Comparison of ENCODE assay signal across 8 cellular contexts in genomic region chr5:78983601-78984000, GRCh38. TPM values are rescaled to one million over a fixed set of nuclear protein-coding genes. Genes with fewer than 3 reads are reported as not detected.
DNase-seq lines count a peak whose midpoint lies in the region; ATAC-seq and TF ChIP-seq lines count a peak whose summit lies in the region.

No MANE protein-coding gene starts in this region.

- no peak for TF ChIP-seq POLR2A in GM18505 (IDR thresholded peaks at IDR 0.05; ENCODE audit: borderline replicate concordance, extremely low read depth, insufficient read depth, insufficient read length)

- no peak for TF ChIP-seq CTCF in BE2C (IDR thresholded peaks at IDR 0.05; ENCODE audit: low read depth, low read length)

- H3K9me3 Mint-ChIP-seq in naive thymus-derived CD8-positive, alpha-beta T cell, result no peaks in the 10 kb centered on the region

- H3K36me3 ChIP-seq in BE2C, result no peaks in the 10 kb centered on the region; the same call in 1 of the 2 replicates
- no peaks in the 10 kb centered on the region for H3K36me3 ChIP-seq in HUES48 (ENCODE audit: control insufficient read depth, insufficient read depth, low read length)

- H3K27ac ChIP-seq in HUES48 (ENCODE audit: low read depth, low read length), result peak overlapping the region; percentile 94
- peak overlapping the region; percentile 88 for H3K27ac ChIP-seq in caudate nucleus (ENCODE audit: low read depth, low read length)

- H3K4me3 ChIP-seq in BE2C (ENCODE audit: low read depth, low read length) (peak overlapping the region; percentile 74), HUES48 (ENCODE audit: low read depth, low read length) (peak overlapping the region; percentile 71)

- H3K27me3 ChIP-seq in BE2C, result no peaks in the 10 kb centered on the region
- H3K27me3 ChIP-seq in HUES48 (ENCODE audit: control insufficient read depth, insufficient read depth, low read length), result no peaks in the 10 kb centered on the region

- no peaks in the 10 kb centered on the region for H3K36me3 Mint-ChIP-seq in naive thymus-derived CD8-positive, alpha-beta T cell

- H3K27ac Mint-ChIP-seq in naive thymus-derived CD8-positive, alpha-beta T cell, result peak overlapping the region; percentile 90 to 96 (median 95)

- DNase-seq in BE2C, result no peak
- no peak for DNase-seq in caudate nucleus (lab: John Stamatoyannopoulos, UW)
- DNase-seq in naive thymus-derived CD8-positive, alpha-beta T cell, result peak in 1 of 10 donors; percentile 8

- 0 out of 2 replicates have a peak overlapping the region, but pooled peaks have one; percentile 86 for H3K9ac ChIP-seq in HUES48 (ENCODE audit: low read depth, low read length)

- H3K9me3 ChIP-seq in BE2C (no peaks in the 10 kb centered on the region), HUES48 (ENCODE audit: control insufficient read depth, insufficient read depth, low read length) (no peaks in the 10 kb centered on the region)

- ATAC-seq in naive thymus-derived CD8-positive, alpha-beta T cell, result no peak
- ATAC-seq in GM18868 (IDR thresholded peaks at IDR 0.05; ENCODE audit: unreplicated experiment) (no peak), GM18505 (IDR thresholded peaks at IDR 0.05; ENCODE audit: unreplicated experiment) (no peak), HG03442 (IDR thresholded peaks at IDR 0.05; ENCODE audit: unreplicated experiment) (no peak), HG02970 (IDR thresholded peaks at IDR 0.05; ENCODE audit: low FRiP score, unreplicated experiment) (no peak)

- peak overlapping the region; percentile 87 to 96 (median 91) for H3K4me3 Mint-ChIP-seq in naive thymus-derived CD8-positive, alpha-beta T cell

- no peaks in the 10 kb centered on the region for H3K27me3 Mint-ChIP-seq in naive thymus-derived CD8-positive, alpha-beta T cell

- H3K4me1 ChIP-seq in BE2C (no peaks in the 10 kb centered on the region), HUES48 (ENCODE audit: control insufficient read depth, insufficient read depth, low read length) (peaks cover 22% of the 10 kb centered on the region)

- POLR2A ChIA-PET in naive thymus-derived CD8-positive, alpha-beta T cell (lab: Charles Lee), result interaction anchor here (1.8 to 2.6 kb wide), 4 partner anchors 18 to 689 kb away, joined by 6 to 17 read pairs (median 6); partner anchors contain the start of genes AP3B1 and JMY

- peaks cover 12 to 47% (median 20%) of the 10 kb centered on the region in 4 donors for H3K4me1 Mint-ChIP-seq in naive thymus-derived CD8-positive, alpha-beta T cell

RNA-seq across cellular contexts. Expression of gene ARSB, which starts 1.5 kb away (rescaled TPM):
- polyA plus RNA-seq in BE2C (2012; ENCODE audit: insufficient read depth, insufficient read length, low read depth), result 9.6 TPM
- total RNA-seq in naive thymus-derived CD8-positive, alpha-beta T cell, result 1 to 10 TPM; 4.1 to 4.6 TPM
- polyA plus RNA-seq in naive thymus-derived CD8-positive, alpha-beta T cell, result 1 to 10 TPM; 2.2 to 4.7 (median 3.4) TPM
